Comparison of ENCODE assay signal across 14 cellular contexts in the genomic region with DNA sequence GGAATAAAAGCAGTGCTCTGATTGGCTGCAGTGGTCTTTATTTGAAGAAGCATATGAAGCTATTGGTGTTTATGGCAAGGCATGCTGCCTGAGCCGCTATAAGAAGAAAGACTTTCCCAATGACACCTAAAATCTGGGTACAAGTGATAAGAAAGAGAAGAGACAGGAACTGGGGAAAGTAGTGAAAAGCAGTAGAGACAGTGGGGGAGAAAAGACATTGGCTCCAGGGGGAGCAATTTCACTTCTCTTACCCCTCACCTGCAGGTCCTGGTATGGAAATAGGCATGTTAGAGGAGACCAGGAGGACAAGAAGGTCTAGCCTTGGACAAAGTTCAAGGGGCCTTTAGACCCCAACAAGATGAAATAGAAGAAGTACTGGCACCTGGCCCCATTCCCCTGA. TPM values are rescaled to one million over a fixed set of nuclear protein-coding genes. Genes with fewer than 3 reads are reported as not detected.
DNase-seq lines count a peak whose midpoint lies in the region; ATAC-seq and TF ChIP-seq lines count a peak whose summit lies in the region.
"Had no signal": no experiment of that assay in that cellular context is flagged by ENCODE, and none has a peak within 500 bp of the region (broad histone marks: within the 10 kb centered on the region; RNA-seq: fewer than 3 reads in every experiment).

No MANE protein-coding gene starts in this region.

- no peak for ATAC-seq in T-cell (replicated peaks in 1 of 4)
- ATAC-seq: activated CD8-positive, alpha-beta memory T cell treated with anti-CD3 and anti-CD28 coated beads, Interleukin-2, amount 10 ng/mL, durations not matched to agents 7 days and 5 days had no signal

- no peaks in the 10 kb centered on the region for H3K27me3 Mint-ChIP-seq in T-cell
- H3K27me3 Mint-ChIP-seq in T-helper 2 cell treated with Interferon-gamma antibody and Interleukin-4, amounts not matched to agents 5 μg/mL and 100 μg/mL, for 36 hours (ENCODE audit: low read depth), result no peaks in the 10 kb centered on the region

- no peak overlapping the region for H3K9ac ChIP-seq in mesenchymal stem cell (ENCODE audit: low read length)

- no peak overlapping the region for H4K8ac ChIP-seq in mesenchymal stem cell (ENCODE audit: low read length)

- CTCF ChIA-PET in T-cell (lab: Charles Lee), result interaction anchor here (0.6 to 1.6 kb wide), 5 partner anchors 9 to 202 kb away, joined by 3 to 13 read pairs (median 4); no protein-coding TSS in a partner anchor

- no peak overlapping the region for H3K4me2 ChIP-seq in mesenchymal stem cell (ENCODE audit: low read length, poor library complexity, severe bottlenecking)

- POLR2A ChIA-PET in T-cell (lab: Charles Lee), result interaction anchor here in 1 of 2 donors (0.6 kb wide), 1 partner anchor 38 kb away, joined by 3 read pairs; no protein-coding TSS in a partner anchor

- DNase-seq in ELR (ENCODE audit: low read depth) (peak; percentile 16), GM20000 (ENCODE audit: low spot score) (peak; percentile 23), T-cell (no peak), mesenchymal stem cell (no peak), RKO (ENCODE audit: low spot score) (no peak)
- no peak for DNase-seq in stimulated activated CD8-positive, alpha-beta memory T cell treated with anti-CD3 and anti-CD28 coated beads, Interleukin-4, amount 100 ng/mL, for 48 hours
- no peak for DNase-seq in T-helper 2 cell treated with Interferon-gamma antibody and Interleukin-4, amounts not matched to agents 5 μg/mL and 100 μg/mL, for 36 hours (ENCODE audit: low spot score)
- DNase-seq: activated CD8-positive, alpha-beta memory T cell treated with anti-CD3 and anti-CD28 coated beads, Interleukin-2, amount 10 ng/mL, durations not matched to agents 7 days and 5 days; NCI-H2081 had no signal

- peak overlapping the region; percentile 21 for H2BK120ac ChIP-seq in mesenchymal stem cell (ENCODE audit: low read depth, low read length)

- H2AFZ ChIP-seq in mesenchymal stem cell (ENCODE audit: low read depth, low read length), result no peak overlapping the region

- H3K14ac ChIP-seq in mesenchymal stem cell (ENCODE audit: low read length in 2 of 2), result no peak overlapping the region

- H4K91ac ChIP-seq in mesenchymal stem cell (ENCODE audit: low read length), result no peak overlapping the region

- peak overlapping the region; percentile 89 for H2BK15ac ChIP-seq in mesenchymal stem cell (ENCODE audit: low read depth, poor library complexity, severe bottlenecking)

- no peaks in the 10 kb centered on the region for H3K36me3 ChIP-seq in mesenchymal stem cell (ENCODE audit: control insufficient read depth in 1 of 2, insufficient read depth in 2 of 2, low read depth in 1 of 2, low read length in 2 of 2)
- H3K36me3 ChIP-seq: gastrocnemius medialis, right atrium auricular region had no signal

- peaks cover 0 to 5% of the 10 kb centered on the region in 2 experiments for H3K27me3 ChIP-seq in mesenchymal stem cell (ENCODE audit: control insufficient read depth in 1 of 2, insufficient read depth in 1 of 2, low read length in 2 of 2)
- H3K27me3 ChIP-seq: gastrocnemius medialis, right atrium auricular region had no signal

- H3K79me1 ChIP-seq in mesenchymal stem cell (replicated peaks; ENCODE audit: low read length, poor library complexity, severe bottlenecking), result no peaks in the 10 kb centered on the region

- H3K23ac ChIP-seq in mesenchymal stem cell (ENCODE audit: low read length in 2 of 2), result peak overlapping the region in 1 of 2 experiments; percentile 59

- H3K4me1 Mint-ChIP-seq in T-cell, result peaks cover 80 to 89% (median 85%) of the 10 kb centered on the region in 3 donors
- H3K4me1 Mint-ChIP-seq in T-helper 2 cell treated with Interferon-gamma antibody and Interleukin-4, amounts not matched to agents 5 μg/mL and 100 μg/mL, for 36 hours (ENCODE audit: low read depth), result peaks cover 29% of the 10 kb centered on the region
- H3K4me1 Mint-ChIP-seq: activated CD8-positive, alpha-beta memory T cell treated with anti-CD3 and anti-CD28 coated beads, Interleukin-2, amount 10 ng/mL, durations not matched to agents 7 days and 5 days; central memory CD8-positive, alpha-beta T cell had no signal

- H3K36me3 Mint-ChIP-seq in T-cell, result no peaks in the 10 kb centered on the region
- H3K36me3 Mint-ChIP-seq in T-helper 2 cell treated with Interferon-gamma antibody and Interleukin-4, amounts not matched to agents 5 μg/mL and 100 μg/mL, for 36 hours (ENCODE audit: low read depth), result no peaks in the 10 kb centered on the region
- H3K36me3 Mint-ChIP-seq: activated CD8-positive, alpha-beta memory T cell treated with anti-CD3 and anti-CD28 coated beads, Interleukin-2, amount 10 ng/mL, durations not matched to agents 7 days and 5 days had no signal

- no peaks in the 10 kb centered on the region for H3K9me3 Mint-ChIP-seq in T-cell
- H3K9me3 Mint-ChIP-seq in T-helper 2 cell treated with Interferon-gamma antibody and Interleukin-4, amounts not matched to agents 5 μg/mL and 100 μg/mL, for 36 hours, result no peaks in the 10 kb centered on the region
- H3K9me3 Mint-ChIP-seq: central memory CD8-positive, alpha-beta T cell had no signal

- no peaks in the 10 kb centered on the region for H3K9me3 ChIP-seq in mesenchymal stem cell (ENCODE audit: control insufficient read depth, low read length)
- H3K9me3 ChIP-seq: gastrocnemius medialis, right atrium auricular region had no signal

- peak overlapping the region; percentile 62 to 82 for H3K18ac ChIP-seq in mesenchymal stem cell (ENCODE audit: low read depth in 1 of 2, low read length in 2 of 2)

- peak; percentile 22 for TF ChIP-seq CTCF in GM20000 (IDR thresholded peaks at IDR 0.05; ENCODE audit: extremely low read depth, missing control alignments)

- H2BK5ac ChIP-seq in mesenchymal stem cell (ENCODE audit: low read depth, low read length, poor library complexity, severe bottlenecking), result no peak overlapping the region

- H3K27ac Mint-ChIP-seq in T-cell, result peak overlapping the region; percentile 36 to 46
- H3K27ac Mint-ChIP-seq in T-helper 2 cell treated with Interferon-gamma antibody and Interleukin-4, amounts not matched to agents 5 μg/mL and 100 μg/mL, for 36 hours, result no peak overlapping the region
- H3K27ac Mint-ChIP-seq: activated CD8-positive, alpha-beta memory T cell treated with anti-CD3 and anti-CD28 coated beads, Interleukin-2, amount 10 ng/mL, durations not matched to agents 7 days and 5 days had no signal

- 40% methylated on average over 1 of the region's 1 CpG for WGBS in mesenchymal stem cell

- H2BK12ac ChIP-seq in mesenchymal stem cell (ENCODE audit: low read length in 2 of 2), result peak overlapping the region in 1 of 2 experiments; percentile 15

- H3K4ac ChIP-seq in mesenchymal stem cell (ENCODE audit: low read depth in 1 of 2, low read length in 2 of 2), result peak overlapping the region in 1 of 2 experiments; percentile 67

- H3K4me3 Mint-ChIP-seq in T-cell, result peak overlapping the region in 1 of 3 donors; percentile 1
- H3K4me3 Mint-ChIP-seq in T-helper 2 cell treated with Interferon-gamma antibody and Interleukin-4, amounts not matched to agents 5 μg/mL and 100 μg/mL, for 36 hours, result no peak overlapping the region
- H3K4me3 Mint-ChIP-seq: activated CD8-positive, alpha-beta memory T cell treated with anti-CD3 and anti-CD28 coated beads, Interleukin-2, amount 10 ng/mL, durations not matched to agents 7 days and 5 days; central memory CD8-positive, alpha-beta T cell had no signal

- H3K27ac ChIP-seq in mesenchymal stem cell (ENCODE audit: low read length, poor library complexity, severe bottlenecking), result no peak overlapping the region
- H3K27ac ChIP-seq: right atrium auricular region, SK-N-MC had no signal

- no peak overlapping the region for H3K4me3 ChIP-seq in mesenchymal stem cell (ENCODE audit: insufficient read depth in 1 of 2, low read depth in 1 of 2, low read length in 2 of 2)
- H3K4me3 ChIP-seq: gastrocnemius medialis, lung, right atrium auricular region, SK-N-MC had no signal

- H2AK5ac ChIP-seq in mesenchymal stem cell (ENCODE audit: low read length, severe bottlenecking), result no peak overlapping the region

- no peaks in the 10 kb centered on the region for H3K4me1 ChIP-seq in mesenchymal stem cell (ENCODE audit: control insufficient read depth, insufficient read depth, low read depth, low read length)

RNA-seq across cellular contexts. Expression of gene PLCL1, which starts 47.1 kb away (rescaled TPM):
- total RNA-seq in T-cell, result 10 to 100 TPM; 15.3 to 24.7 (median 20.3) TPM
- polyA plus RNA-seq in mesenchymal stem cell (2013, experiment 1 of 2), result 0.18 TPM
- 0.19 TPM for polyA plus RNA-seq in mesenchymal stem cell (2013, experiment 2 of 2)

Comparison
In these comparisons a context has a peak if more than half of its experiments do, and no peak if none do; other contexts are left out.
1. DNase-seq: peak in ELR (single experiment) and GM20000 (single experiment); none in T-cell (0 of 34), mesenchymal stem cell (single experiment), stimulated activated CD8-positive, alpha-beta memory T cell treated with anti-CD3 and anti-CD28 coated beads, Interleukin-4, amount 100 ng/mL, for 48 hours (single experiment), T-helper 2 cell treated with Interferon-gamma antibody and Interleukin-4, amounts not matched to agents 5 μg/mL and 100 μg/mL, for 36 hours (single experiment) and RKO (single experiment).